Comparison of ENCODE assay signal across 8 cellular contexts in genomic region chr3:50617096-50617791, GRCh38. TPM values are rescaled to one million over a fixed set of nuclear protein-coding genes. Genes with fewer than 3 reads are reported as not detected.
DNase-seq lines count a peak whose midpoint lies in the region; ATAC-seq and TF ChIP-seq lines count a peak whose summit lies in the region.

Gene MAPKAPK3, plus strand, starts transcription at chr3:50617151. Its CDS starts 415 bp downstream, at chr3:50617566.

- under 1% methylated on average over 58 of the region's 58 CpGs for WGBS in thymus

- POLR2A ChIA-PET in RWPE1 (lab: Yijun Ruan, JAX; ENCODE audit: low non-redundant PET): no interaction called here

- DNase-seq in RWPE1 (ENCODE audit: low spot score) (no peak), chondrocyte (ENCODE audit: low spot score) (no peak), lower lobe of right lung (no peak)

- H3K27ac Mint-ChIP-seq in chondrocyte (ENCODE audit: unreplicated experiment): peak within 1 kb of the TSS; percentile 89

- no peaks in the 10 kb centered on the region for H3K36me3 Mint-ChIP-seq in chondrocyte (ENCODE audit: low read depth)

- no peaks in the 10 kb centered on the region for H3K9me3 Mint-ChIP-seq in chondrocyte (ENCODE audit: low read depth)

- H3K79me2 ChIP-seq in ACC112 (ENCODE audit: control insufficient read depth, insufficient read depth, low read length, unreplicated experiment): peaks cover 28% of the 10 kb centered on the region

- CTCF ChIA-PET in RWPE1 (lab: Yijun Ruan, JAX): interaction anchor here (0.5 to 2.0 kb wide), 6 partner anchors 15 to 897 kb away, joined by 3 to 16 read pairs (median 3); no protein-coding TSS in a partner anchor

- H3K9me3 ChIP-seq in lower lobe of right lung (no peaks in the 10 kb centered on the region), thymus (ENCODE audit: control insufficient read depth) (no peaks in the 10 kb centered on the region)

- no peaks in the 10 kb centered on the region for H3K27me3 Mint-ChIP-seq in chondrocyte (ENCODE audit: low read depth)

- peak within 1 kb of the TSS; percentile 98 for H3K4me3 ChIP-seq in ACC112 (ENCODE audit: low read depth, low read length)
- peak within 1 kb of the TSS; percentile 85 for H3K4me3 ChIP-seq in lower lobe of right lung
- H3K4me3 ChIP-seq in thymus (ENCODE audit: low read length): peak within 1 kb of the TSS; percentile 92

- peak within 1 kb of the TSS; percentile 97 for H2AFZ ChIP-seq in ACC112 (ENCODE audit: low read length, unreplicated experiment)

- H3K36me3 ChIP-seq in ACC112 (ENCODE audit: insufficient read depth, low read length) (no peaks in the 10 kb centered on the region), lower lobe of right lung (no peaks in the 10 kb centered on the region), thymus (ENCODE audit: control insufficient read depth, insufficient read depth) (peaks cover under 1% of the 10 kb centered on the region)

- peak within 1 kb of the TSS; percentile 88 for H3K4me3 Mint-ChIP-seq in chondrocyte (ENCODE audit: unreplicated experiment)

- H3K4me1 ChIP-seq in ACC112 (ENCODE audit: control insufficient read depth, insufficient read depth, low read length, unreplicated experiment) (peaks cover 30% of the 10 kb centered on the region), lower lobe of right lung (peaks cover 75% of the 10 kb centered on the region), thymus (ENCODE audit: control insufficient read depth, insufficient read depth, low read length) (peaks cover 38% of the 10 kb centered on the region)

- TF ChIP-seq CTCF in RWPE1 (conservative IDR thresholded peaks at IDR 0.05; ENCODE audit: low read depth): no peak
- TF ChIP-seq CTCF in chondrocyte (IDR thresholded peaks at IDR 0.05): no peak
- no peak for TF ChIP-seq CTCF in lower lobe of right lung (IDR thresholded peaks at IDR 0.05)

- intact Hi-C loops in lower lobe of right lung (cut with DNase I): no loop called here

- peak within 1 kb of the TSS; percentile 57; the same call in 1 of the 2 replicates for H3K27ac ChIP-seq in ACC112 (ENCODE audit: low read depth, low read length)
- peak within 1 kb of the TSS; percentile 84 for H3K27ac ChIP-seq in RWPE1
- H3K27ac ChIP-seq in lower lobe of right lung: peak within 1 kb of the TSS; percentile 95
- H3K27ac ChIP-seq in thymus (ENCODE audit: low read depth): peak within 1 kb of the TSS; percentile 93

- H3K4me1 Mint-ChIP-seq in chondrocyte (ENCODE audit: low read depth): peaks cover 28% of the 10 kb centered on the region

- ATAC-seq in GM18511 (IDR thresholded peaks at IDR 0.05; ENCODE audit: unreplicated experiment): peak; percentile 23
- peak; percentile 18 for ATAC-seq in HG03064 (IDR thresholded peaks at IDR 0.05; ENCODE audit: low read depth, unreplicated experiment)
- peak; percentile 46 to 59 for ATAC-seq in lower lobe of right lung
- no peak for ATAC-seq in HG02840 (IDR thresholded peaks at IDR 0.05; ENCODE audit: low FRiP score, unreplicated experiment)

- H3K27me3 ChIP-seq in ACC112 (ENCODE audit: insufficient read depth, low read length) (no peaks in the 10 kb centered on the region), lower lobe of right lung (ENCODE audit: low read depth) (no peaks in the 10 kb centered on the region), thymus (ENCODE audit: control insufficient read depth, insufficient read depth) (no peaks in the 10 kb centered on the region)

RNA-seq across cellular contexts. Expression of gene MAPKAPK3, which starts in this region (rescaled TPM):
- total RNA-seq in chondrocyte (13.6 to 21.2 TPM (median 20.9 TPM) in 3 replicates), lower lobe of right lung (68.6 TPM)
- polyA plus RNA-seq in thymus: 24.9 TPM
